ENCODE assay signal across 1 cellular context in genomic region chr18:59881728-59882685, GRCh38.
A peak's percentile ranks its signal among the peaks of the same experiment; 100 is the strongest.
TF ChIP-seq lines count a peak whose summit lies in the region.

No MANE protein-coding gene starts in this region.

TF ChIP-seq in GM12878, 131 proteins besides CTCF, POLR2A, EP300 and RAD21 (continued from another document):
- peak; percentile 58 for TF ChIP-seq RELB (IDR thresholded peaks at IDR 0.05; ENCODE audit: low read depth)
- no peak for TF ChIP-seq IRF4 (IDR thresholded peaks at IDR 0.05; ENCODE audit: low read depth, low read length)
- TF ChIP-seq PKNOX1 (IDR thresholded peaks at IDR 0.05): no peak
- peak; percentile 11; the same call in 1 of the 2 replicates for TF ChIP-seq TCF7 (IDR thresholded peaks at IDR 0.05; ENCODE audit: borderline replicate concordance)
- no peak for TF ChIP-seq RCOR1 (conservative IDR thresholded peaks at IDR 0.05; ENCODE audit: low read depth, low read length)
- no peak; the same call in 1 of the 2 replicates for TF ChIP-seq ZNF687 (IDR thresholded peaks at IDR 0.05)
